Comparison of ENCODE assay signal across 9 cellular contexts in genomic region chr19:43763473-43763939, GRCh38. TPM values are rescaled to one million over a fixed set of nuclear protein-coding genes. Genes with fewer than 3 reads are reported as not detected.
DNase-seq lines count a peak whose midpoint lies in the region; TF ChIP-seq lines count a peak whose summit lies in the region.
"Had no signal": no experiment of that assay in that cellular context is flagged by ENCODE, and none has a peak within 500 bp of the region (broad histone marks: within the 10 kb centered on the region; RNA-seq: fewer than 3 reads in every experiment).

No MANE protein-coding gene starts in this region.

- 54% methylated on average over 3 of the region's 3 CpGs for WGBS in suprapubic skin
- WGBS in prostate gland: 49% methylated on average over 3 of the region's 3 CpGs
- WGBS in sigmoid colon, 2 donors: 60 to 65% methylated on average over 3 of the region's 3 CpGs

- H3K27me3 Mint-ChIP-seq in activated T-cell treated with anti-CD3 and anti-CD28 coated beads, Interleukin-2, amount 50 U/mL, for 24 hours: no peaks in the 10 kb centered on the region
- H3K27me3 Mint-ChIP-seq in glutamatergic neuron (ENCODE audit: unreplicated experiment): no peaks in the 10 kb centered on the region

- H3K27me3 ChIP-seq in suprapubic skin (no peaks in the 10 kb centered on the region), prostate gland (replicated peaks; ENCODE audit: insufficient read depth) (no peaks in the 10 kb centered on the region), sigmoid colon (no peaks in the 10 kb centered on the region)

- no peak for DNase-seq in activated T-cell treated with anti-CD3 and anti-CD28 coated beads, Interleukin-2, amount 50 U/mL, for 24 hours
- DNase-seq in activated T-cell treated with anti-CD3 and anti-CD28 coated beads for 4 hours (no peak), RWPE1 (ENCODE audit: low spot score) (no peak), epithelial cell of prostate (ENCODE audit: low read depth, low spot score) (no peak), suprapubic skin (ENCODE audit: low spot score in 2 of 2) (no peak), glutamatergic neuron (no peak), prostate gland (ENCODE audit: low spot score) (no peak), sigmoid colon (no peak)

- POLR2A ChIA-PET in RWPE1 (lab: Yijun Ruan, JAX; ENCODE audit: low non-redundant PET): no interaction called here

- H3K27ac ChIP-seq in RWPE1 (peak overlapping the region; percentile 95), epithelial cell of prostate (peak overlapping the region; percentile 31), suprapubic skin (peak overlapping the region; percentile 51), prostate gland (no peak overlapping the region), sigmoid colon (peak overlapping the region in 2 of 4 donors; percentile 18 to 29)

- peaks cover 74% of the 10 kb centered on the region for H3K4me1 Mint-ChIP-seq in activated T-cell treated with anti-CD3 and anti-CD28 coated beads, Interleukin-2, amount 50 U/mL, for 24 hours (ENCODE audit: low read depth)
- peaks cover 2% of the 10 kb centered on the region for H3K4me1 Mint-ChIP-seq in glutamatergic neuron (ENCODE audit: low read depth, unreplicated experiment)

- H3K4me1 ChIP-seq in suprapubic skin: peaks cover 48% of the 10 kb centered on the region
- peaks cover 12% of the 10 kb centered on the region for H3K4me1 ChIP-seq in prostate gland (replicated peaks)
- H3K4me1 ChIP-seq in sigmoid colon: peaks cover 0 to 10% (median 0%) of the 10 kb centered on the region in 4 donors

- peaks cover 49% of the 10 kb centered on the region for H3K36me3 Mint-ChIP-seq in activated T-cell treated with anti-CD3 and anti-CD28 coated beads, Interleukin-2, amount 50 U/mL, for 24 hours (ENCODE audit: low read depth)
- H3K36me3 Mint-ChIP-seq in glutamatergic neuron (ENCODE audit: unreplicated experiment): no peaks in the 10 kb centered on the region

- TF ChIP-seq EP300 in suprapubic skin (IDR thresholded peaks at IDR 0.05) (no peak), sigmoid colon (IDR thresholded peaks at IDR 0.05) (no peak)

- peak overlapping the region; percentile 32 for H3K4me3 Mint-ChIP-seq in activated T-cell treated with anti-CD3 and anti-CD28 coated beads, Interleukin-2, amount 50 U/mL, for 24 hours
- H3K4me3 Mint-ChIP-seq in glutamatergic neuron (ENCODE audit: unreplicated experiment): no peak overlapping the region

- H3K36me3 ChIP-seq in suprapubic skin (no peaks in the 10 kb centered on the region), prostate gland (no peaks in the 10 kb centered on the region), sigmoid colon (no peaks in the 10 kb centered on the region)

- TF ChIP-seq POLR2A in suprapubic skin (IDR thresholded peaks at IDR 0.05): no peak
- TF ChIP-seq POLR2A in prostate gland (IDR thresholded peaks at IDR 0.05): no peak
- TF ChIP-seq POLR2A in sigmoid colon (IDR thresholded peaks at IDR 0.05): no peak

- TF ChIP-seq CTCF in RWPE1 (conservative IDR thresholded peaks at IDR 0.05; ENCODE audit: low read depth) (no peak), suprapubic skin (IDR thresholded peaks at IDR 0.05) (no peak), glutamatergic neuron (IDR thresholded peaks at IDR 0.05; ENCODE audit: partially characterized antibody, unreplicated experiment) (no peak), prostate gland (IDR thresholded peaks at IDR 0.05) (no peak), sigmoid colon (IDR thresholded peaks at IDR 0.05) (no peak)

- intact Hi-C loops in prostate gland (cut with DNase I) (no loop called here), sigmoid colon (cut with DNase I) (no loop called here)

- CTCF ChIA-PET in RWPE1 (lab: Yijun Ruan, JAX): interaction anchor here (0.5 to 1.6 kb wide), 3 partner anchors 21 to 932 kb away, joined by 3 to 11 read pairs (median 3); no protein-coding TSS in a partner anchor

- no peaks in the 10 kb centered on the region for H3K9me3 ChIP-seq in suprapubic skin
- no peaks in the 10 kb centered on the region for H3K9me3 ChIP-seq in prostate gland
- no peaks in the 10 kb centered on the region for H3K9me3 ChIP-seq in sigmoid colon

- peak overlapping the region; percentile 92 for H3K27ac Mint-ChIP-seq in activated T-cell treated with anti-CD3 and anti-CD28 coated beads, Interleukin-2, amount 50 U/mL, for 24 hours
- no peak overlapping the region for H3K27ac Mint-ChIP-seq in glutamatergic neuron (ENCODE audit: unreplicated experiment)

- no peaks in the 10 kb centered on the region for H3K9me3 Mint-ChIP-seq in activated T-cell treated with anti-CD3 and anti-CD28 coated beads, Interleukin-2, amount 50 U/mL, for 24 hours
- H3K9me3 Mint-ChIP-seq in glutamatergic neuron (ENCODE audit: unreplicated experiment): peaks cover 4% of the 10 kb centered on the region

- H3K4me3 ChIP-seq in suprapubic skin (no peak overlapping the region), prostate gland (no peak overlapping the region), sigmoid colon (no peak overlapping the region)

RNA-seq across cellular contexts. Expression of gene SMG9, which starts 8.7 kb away (rescaled TPM):
- total RNA-seq in suprapubic skin: 10 to 100 TPM; 21.5 to 44.4 (median 30.1) TPM
- 34.1 TPM for total RNA-seq in glutamatergic neuron (ENCODE audit: unreplicated experiment)
- 10 to 100 TPM; 22.9 to 45.1 TPM for total RNA-seq in prostate gland
- 10 to 100 TPM in 3 of 4 donors, 1 to 10 TPM in 1; 5.6 to 25.2 (median 13.8) TPM for total RNA-seq in sigmoid colon
- 10 to 100 TPM in 1 of 3 donors, 1 to 10 TPM in 2; 6.2 to 36.5 (median 8.4) TPM for polyA plus RNA-seq in sigmoid colon

RNA-seq across cellular contexts. Expression of gene KCNN4, which starts 17.3 kb away (rescaled TPM):
- 10 to 100 TPM; 26.4 to 77.9 (median 48.2) TPM for total RNA-seq in suprapubic skin
- 0.44 TPM for total RNA-seq in glutamatergic neuron (ENCODE audit: unreplicated experiment)
- total RNA-seq in prostate gland: 10 to 100 TPM; 65.1 to 86.1 TPM
- total RNA-seq in sigmoid colon: 1 to 10 TPM in 3 of 4 donors, under 1 TPM in 1; 0.71 to 3.3 (median 1.9) TPM
- polyA plus RNA-seq in sigmoid colon: 10 to 100 TPM in 1 of 3 donors, 1 to 10 TPM in 2; 3.7 to 48.7 (median 6.0) TPM

RNA-seq across cellular contexts. Expression of gene LYPD5, which starts 38.7 kb away (rescaled TPM):
- 100 to 1,000 TPM in 1 of 4 donors, 10 to 100 TPM in 3; 48.5 to 114 (median 98.5) TPM for total RNA-seq in suprapubic skin
- total RNA-seq in glutamatergic neuron (ENCODE audit: unreplicated experiment): not detected
- total RNA-seq in prostate gland: 1 to 10 TPM; 2.7 to 6.2 TPM
- total RNA-seq in sigmoid colon: 1 to 10 TPM in 3 of 4 donors, under 1 TPM in 1; 0.83 to 6.8 (median 1.5) TPM
- 10 to 100 TPM in 1 of 3 donors, 1 to 10 TPM in 1, under 1 TPM in 1; 0.60 to 10.6 (median 2.1) TPM for polyA plus RNA-seq in sigmoid colon

RNA-seq across cellular contexts. Expression of gene IRGC, which starts 47.6 kb away (rescaled TPM):
- total RNA-seq in suprapubic skin (not detected), glutamatergic neuron (ENCODE audit: unreplicated experiment) (not detected), prostate gland (10 to 100 TPM in 1 of 2 donors, not detected in 1; 15.7 TPM), sigmoid colon (not detected)
- polyA plus RNA-seq in sigmoid colon: not detected
- total RNA-seq: activated CD8-positive, alpha-beta memory T cell treated with anti-CD3 and anti-CD28 coated beads for 36 hours had no signal

Comparison
In these comparisons a context has a peak if more than half of its experiments do, and no peak if none do; other contexts are left out.
1. H3K27ac ChIP-seq: peak in RWPE1 (single experiment), epithelial cell of prostate (single experiment) and suprapubic skin (single experiment); none in prostate gland (0 of 2).
2. RNA of gene KCNN4, which starts 17.3 kb away (total RNA-seq): 65.1 to 86.1 TPM in prostate gland and 26.4 to 77.9 TPM in suprapubic skin; 0.71 to 3.3 TPM in sigmoid colon and 0.44 TPM in glutamatergic neuron (single experiment); every median in the first group is over 4 times any median in the second.
3. RNA of gene LYPD5, which starts 38.7 kb away (total RNA-seq): 48.5 to 114 TPM in suprapubic skin; 2.7 to 6.2 TPM in prostate gland, 0.83 to 6.8 TPM in sigmoid colon and not detected in glutamatergic neuron (single experiment); every median in the first group is over 4 times any median in the second.